Comparison of ENCODE assay signal across 12 cellular contexts in genomic region chrX:38275615-38276014, GRCh38. TPM values are rescaled to one million over a fixed set of nuclear protein-coding genes. Genes with fewer than 3 reads are reported as not detected.
DNase-seq lines count a peak whose midpoint lies in the region; ATAC-seq and TF ChIP-seq lines count a peak whose summit lies in the region.
"Had no signal": no experiment of that assay in that cellular context is flagged by ENCODE, and none has a peak within 500 bp of the region (broad histone marks: within the 10 kb centered on the region; RNA-seq: fewer than 3 reads in every experiment).

No MANE protein-coding gene starts in this region.

- 9 to 26% methylated on average over 2 of the region's 2 CpGs for WGBS in esophagus squamous epithelium, 2 donors

- H3K4me1 ChIP-seq in breast epithelium (no peaks in the 10 kb centered on the region), neural progenitor cell (no peaks in the 10 kb centered on the region), esophagus squamous epithelium (no peaks in the 10 kb centered on the region)
- H3K4me1 ChIP-seq: left ventricle myocardium inferior had no signal

- peaks cover 8% of the 10 kb centered on the region for H3K36me3 Mint-ChIP-seq in MCF 10A (ENCODE audit: insufficient read depth, unreplicated experiment)
- H3K36me3 Mint-ChIP-seq in neural progenitor cell, result no peaks in the 10 kb centered on the region

- peak; percentile 88 for ATAC-seq in esophagus mucosa

- intact Hi-C loops in MCF 10A (cut with micrococcal nuclease) (loop anchor here (2.0 kb wide), 1 partner anchor 51 kb away; the partner anchor contains the start of gene RPGR), breast epithelium (cut with DNase I; ENCODE audit: low total_unique reads) (no loop called here), esophagus squamous epithelium (cut with DNase I) (no loop called here)

- CTCF ChIA-PET in MCF 10A (lab: Yijun Ruan, JAX), result interaction anchor here (0.5 to 3.7 kb wide), 4 partner anchors 15 to 83 kb away, joined by 3 to 20 read pairs (median 7); partner anchors contain the start of gene RPGR

- peak; percentile 82 for DNase-seq in MCF 10A (ENCODE audit: unreplicated experiment)
- DNase-seq in breast epithelium (ENCODE audit: low spot score in 2 of 2), result no peak
- DNase-seq in NOMO-1 (lab: John Stamatoyannopoulos, UW; ENCODE audit: unreplicated experiment in 2 of 2), result peak; percentile 5 to 74
- DNase-seq in neural progenitor cell (ENCODE audit: low spot score), result no peak
- DNase-seq in stimulated activated CD4-positive, alpha-beta T cell treated with anti-CD3 and anti-CD28 coated beads, Interleukin-1b, Interleukin-23, amount 100 ng/mL, for 48 hours, result no peak
- DNase-seq in NCI-H128 (lab: John Stamatoyannopoulos, UW; ENCODE audit: unreplicated experiment), result no peak
- DNase-seq in esophagus squamous epithelium (lab: John Stamatoyannopoulos, UW), result no peak
- DNase-seq: 8988T, left ventricle myocardium inferior, NCI-H1105 had no signal

- peaks cover 21% of the 10 kb centered on the region for H3K4me1 Mint-ChIP-seq in MCF 10A (ENCODE audit: insufficient read depth, unreplicated experiment)
- H3K4me1 Mint-ChIP-seq in neural progenitor cell, result peaks cover 5% of the 10 kb centered on the region
- H3K4me1 Mint-ChIP-seq: central memory CD8-positive, alpha-beta T cell had no signal

- H3K27ac ChIP-seq in breast epithelium, result no peak overlapping the region
- no peak overlapping the region for H3K27ac ChIP-seq in neural progenitor cell
- no peak overlapping the region for H3K27ac ChIP-seq in esophagus squamous epithelium
- H3K27ac ChIP-seq: left ventricle myocardium inferior had no signal

- TF ChIP-seq CTCF in MCF 10A (IDR thresholded peaks at IDR 0.05; ENCODE audit: unreplicated experiment), result no peak
- TF ChIP-seq CTCF in breast epithelium (IDR thresholded peaks at IDR 0.05), result no peak
- TF ChIP-seq CTCF in neural progenitor cell (IDR thresholded peaks at IDR 0.05), result no peak
- TF ChIP-seq CTCF in esophagus squamous epithelium (IDR thresholded peaks at IDR 0.05), result no peak

- no peaks in the 10 kb centered on the region for H3K9me3 ChIP-seq in breast epithelium
- H3K9me3 ChIP-seq in neural progenitor cell (ENCODE audit: low read depth), result no peaks in the 10 kb centered on the region
- no peaks in the 10 kb centered on the region for H3K9me3 ChIP-seq in esophagus squamous epithelium
- H3K9me3 ChIP-seq: left ventricle myocardium inferior had no signal

- no peaks in the 10 kb centered on the region for H3K79me2 ChIP-seq in neural progenitor cell (ENCODE audit: low read depth)

- H3K9me3 Mint-ChIP-seq in MCF 10A (ENCODE audit: unreplicated experiment) (no peaks in the 10 kb centered on the region), neural progenitor cell (no peaks in the 10 kb centered on the region)
- H3K9me3 Mint-ChIP-seq: central memory CD8-positive, alpha-beta T cell had no signal

- H3F3A ChIP-seq in neural progenitor cell (ENCODE audit: low read depth), result no peaks in the 10 kb centered on the region

- H3K27me3 Mint-ChIP-seq in MCF 10A (ENCODE audit: insufficient read depth, unreplicated experiment) (peaks cover 17% of the 10 kb centered on the region), neural progenitor cell (ENCODE audit: insufficient read depth, low read depth) (no peaks in the 10 kb centered on the region)
- H3K27me3 Mint-ChIP-seq: central memory CD8-positive, alpha-beta T cell had no signal

- H3K36me3 ChIP-seq in breast epithelium (no peaks in the 10 kb centered on the region), neural progenitor cell (no peaks in the 10 kb centered on the region), esophagus squamous epithelium (no peaks in the 10 kb centered on the region)

- no peaks in the 10 kb centered on the region for H4K20me1 ChIP-seq in neural progenitor cell (ENCODE audit: low read depth)

- no peak overlapping the region for H3K9ac ChIP-seq in neural progenitor cell

- TF ChIP-seq POLR2A in breast epithelium (IDR thresholded peaks at IDR 0.05) (no peak), esophagus squamous epithelium (IDR thresholded peaks at IDR 0.05) (no peak)

- no TSS peak for BruUV-seq in MCF 10A (replicated peaks; lab: Mats Ljungman, UMichigan)

- H3K4me3 Mint-ChIP-seq in MCF 10A (ENCODE audit: unreplicated experiment) (no peak overlapping the region), neural progenitor cell (no peak overlapping the region)
- H3K4me3 Mint-ChIP-seq: central memory CD8-positive, alpha-beta T cell had no signal

- POLR2A ChIA-PET in MCF 10A (lab: Yijun Ruan, JAX), result interaction anchor here (1.0 to 2.8 kb wide), 7 partner anchors 9 to 52 kb away, joined by 3 to 14 read pairs (median 4); partner anchors contain the start of gene RPGR

- no peak overlapping the region for H3K4me3 ChIP-seq in breast epithelium
- no peak overlapping the region for H3K4me3 ChIP-seq in neural progenitor cell
- H3K4me3 ChIP-seq in esophagus squamous epithelium, result no peak overlapping the region
- H3K4me3 ChIP-seq: left ventricle myocardium inferior had no signal

- peaks cover 0 to 4% of the 10 kb centered on the region in 2 donors for H3K27me3 ChIP-seq in breast epithelium
- no peaks in the 10 kb centered on the region for H3K27me3 ChIP-seq in neural progenitor cell
- H3K27me3 ChIP-seq in esophagus squamous epithelium, result no peaks in the 10 kb centered on the region

- no peak overlapping the region for H2AFZ ChIP-seq in neural progenitor cell (replicated peaks)

- no peak overlapping the region for H3K4me2 ChIP-seq in neural progenitor cell

- H3K27ac Mint-ChIP-seq in MCF 10A (ENCODE audit: low read depth, unreplicated experiment), result peak overlapping the region; percentile 13
- no peak overlapping the region for H3K27ac Mint-ChIP-seq in neural progenitor cell

RNA-seq across cellular contexts. Expression of gene RPGR, which starts 51.7 kb away (rescaled TPM):
- 18.9 and 23.8 TPM in 2 replicates for total RNA-seq in MCF 10A (2022)
- total RNA-seq in breast epithelium, result 10 to 100 TPM; 33.1 to 40.3 (median 38.6) TPM
- total RNA-seq in esophagus mucosa, result 7.1 TPM
- total RNA-seq in neural progenitor cell (ENCODE audit: low replicate concordance), result 16.9 and 17.4 TPM in 2 replicates
- total RNA-seq in esophagus squamous epithelium, result 10 to 100 TPM in 1 of 4 donors, 1 to 10 TPM in 3; 5.5 to 23.7 (median 7.4) TPM

RNA-seq across cellular contexts. Expression of gene SRPX, which starts 54.9 kb away (rescaled TPM):
- total RNA-seq in MCF 10A (2022) (7.4 and 9.4 TPM in 2 replicates), breast epithelium (100 to 1,000 TPM; 108 to 415 (median 168) TPM), esophagus mucosa (6.8 TPM), neural progenitor cell (ENCODE audit: low replicate concordance) (3.2 and 4.8 TPM in 2 replicates), esophagus squamous epithelium (10 to 100 TPM in 2 of 4 donors, 1 to 10 TPM in 1, under 1 TPM in 1; 0.99 to 88.1 (median 16.0) TPM)

Comparison
In these comparisons a context has a peak if more than half of its experiments do, and no peak if none do; other contexts are left out.
1. DNase-seq: peak in MCF 10A (single experiment) and NOMO-1 (2 of 2); none in breast epithelium (0 of 2), neural progenitor cell (single experiment), stimulated activated CD4-positive, alpha-beta T cell treated with anti-CD3 and anti-CD28 coated beads, Interleukin-1b, Interleukin-23, amount 100 ng/mL, for 48 hours (single experiment), NCI-H128 (single experiment) and esophagus squamous epithelium (single experiment).